Comparison of ENCODE assay signal across 1 cellular context in genomic region chr16:87379312-87379752, GRCh38.
A peak's percentile ranks its signal among the peaks of the same experiment; 100 is the strongest.
TF ChIP-seq lines count a peak whose summit lies in the region.
"Not testable (repeated sequence)": the region's sequence is repeated elsewhere in the genome, so short reads cannot be mapped to it uniquely, and the experiment has no call there.

No MANE protein-coding gene starts in this region.

TF ChIP-seq in HepG2, 621 proteins besides CTCF, POLR2A, EP300 and RAD21 (continued from another document and continues in another):
- TF ChIP-seq, protein P1, sequence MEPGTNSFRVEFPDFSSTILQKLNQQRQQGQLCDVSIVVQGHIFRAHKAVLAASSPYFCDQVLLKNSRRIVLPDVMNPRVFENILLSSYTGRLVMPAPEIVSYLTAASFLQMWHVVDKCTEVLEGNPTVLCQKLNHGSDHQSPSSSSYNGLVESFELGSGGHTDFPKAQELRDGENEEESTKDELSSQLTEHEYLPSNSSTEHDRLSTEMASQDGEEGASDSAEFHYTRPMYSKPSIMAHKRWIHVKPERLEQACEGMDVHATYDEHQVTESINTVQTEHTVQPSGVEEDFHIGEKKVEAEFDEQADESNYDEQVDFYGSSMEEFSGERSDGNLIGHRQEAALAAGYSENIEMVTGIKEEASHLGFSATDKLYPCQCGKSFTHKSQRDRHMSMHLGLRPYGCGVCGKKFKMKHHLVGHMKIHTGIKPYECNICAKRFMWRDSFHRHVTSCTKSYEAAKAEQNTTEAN (CRISPR knock-in tag; conservative IDR thresholded peaks at IDR 0.05), result 0 out of 2 replicates have a peak, but pooled peaks have one; percentile 39
- peak; percentile 51; the same call in 1 of the 2 replicates for TF ChIP-seq ZSCAN21 (CRISPR knock-in tag; IDR thresholded peaks at IDR 0.05; ENCODE audit: borderline replicate concordance)
- TF ChIP-seq, protein P2, sequence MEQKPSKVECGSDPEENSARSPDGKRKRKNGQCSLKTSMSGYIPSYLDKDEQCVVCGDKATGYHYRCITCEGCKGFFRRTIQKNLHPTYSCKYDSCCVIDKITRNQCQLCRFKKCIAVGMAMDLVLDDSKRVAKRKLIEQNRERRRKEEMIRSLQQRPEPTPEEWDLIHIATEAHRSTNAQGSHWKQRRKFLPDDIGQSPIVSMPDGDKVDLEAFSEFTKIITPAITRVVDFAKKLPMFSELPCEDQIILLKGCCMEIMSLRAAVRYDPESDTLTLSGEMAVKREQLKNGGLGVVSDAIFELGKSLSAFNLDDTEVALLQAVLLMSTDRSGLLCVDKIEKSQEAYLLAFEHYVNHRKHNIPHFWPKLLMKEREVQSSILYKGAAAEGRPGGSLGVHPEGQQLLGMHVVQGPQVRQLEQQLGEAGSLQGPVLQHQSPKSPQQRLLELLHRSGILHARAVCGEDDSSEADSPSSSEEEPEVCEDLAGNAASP (CRISPR knock-in tag; IDR thresholded peaks at IDR 0.05; ENCODE audit: borderline replicate concordance), result peak; percentile 70; the same call in 1 of the 2 replicates
- TF ChIP-seq, protein P3, sequence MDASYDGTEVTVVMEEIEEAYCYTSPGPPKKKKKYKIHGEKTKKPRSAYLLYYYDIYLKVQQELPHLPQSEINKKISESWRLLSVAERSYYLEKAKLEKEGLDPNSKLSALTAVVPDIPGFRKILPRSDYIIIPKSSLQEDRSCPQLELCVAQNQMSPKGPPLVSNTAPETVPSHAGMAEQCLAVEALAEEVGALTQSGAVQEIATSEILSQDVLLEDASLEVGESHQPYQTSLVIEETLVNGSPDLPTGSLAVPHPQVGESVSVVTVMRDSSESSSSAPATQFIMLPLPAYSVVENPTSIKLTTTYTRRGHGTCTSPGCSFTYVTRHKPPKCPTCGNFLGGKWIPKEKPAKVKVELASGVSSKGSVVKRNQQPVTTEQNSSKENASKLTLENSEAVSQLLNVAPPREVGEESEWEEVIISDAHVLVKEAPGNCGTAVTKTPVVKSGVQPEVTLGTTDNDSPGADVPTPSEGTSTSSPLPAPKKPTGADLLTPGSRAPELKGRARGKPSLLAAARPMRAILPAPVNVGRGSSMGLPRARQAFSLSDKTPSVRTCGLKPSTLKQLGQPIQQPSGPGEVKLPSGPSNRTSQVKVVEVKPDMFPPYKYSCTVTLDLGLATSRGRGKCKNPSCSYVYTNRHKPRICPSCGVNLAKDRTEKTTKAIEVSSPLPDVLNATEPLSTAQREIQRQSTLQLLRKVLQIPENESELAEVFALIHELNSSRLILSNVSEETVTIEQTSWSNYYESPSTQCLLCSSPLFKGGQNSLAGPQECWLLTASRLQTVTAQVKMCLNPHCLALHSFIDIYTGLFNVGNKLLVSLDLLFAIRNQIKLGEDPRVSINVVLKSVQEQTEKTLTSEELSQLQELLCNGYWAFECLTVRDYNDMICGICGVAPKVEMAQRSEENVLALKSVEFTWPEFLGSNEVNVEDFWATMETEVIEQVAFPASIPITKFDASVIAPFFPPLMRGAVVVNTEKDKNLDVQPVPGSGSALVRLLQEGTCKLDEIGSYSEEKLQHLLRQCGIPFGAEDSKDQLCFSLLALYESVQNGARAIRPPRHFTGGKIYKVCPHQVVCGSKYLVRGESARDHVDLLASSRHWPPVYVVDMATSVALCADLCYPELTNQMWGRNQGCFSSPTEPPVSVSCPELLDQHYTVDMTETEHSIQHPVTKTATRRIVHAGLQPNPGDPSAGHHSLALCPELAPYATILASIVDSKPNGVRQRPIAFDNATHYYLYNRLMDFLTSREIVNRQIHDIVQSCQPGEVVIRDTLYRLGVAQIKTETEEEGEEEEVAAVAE (CRISPR knock-in tag; IDR thresholded peaks at IDR 0.05; ENCODE audit: borderline replicate concordance), result peak; percentile 64; the same call in 1 of the 2 replicates
- TF ChIP-seq ZNF792 (CRISPR knock-in tag; IDR thresholded peaks at IDR 0.05), result peak; percentile 46; the same call in 1 of the 2 replicates
- TF ChIP-seq, protein P4, sequence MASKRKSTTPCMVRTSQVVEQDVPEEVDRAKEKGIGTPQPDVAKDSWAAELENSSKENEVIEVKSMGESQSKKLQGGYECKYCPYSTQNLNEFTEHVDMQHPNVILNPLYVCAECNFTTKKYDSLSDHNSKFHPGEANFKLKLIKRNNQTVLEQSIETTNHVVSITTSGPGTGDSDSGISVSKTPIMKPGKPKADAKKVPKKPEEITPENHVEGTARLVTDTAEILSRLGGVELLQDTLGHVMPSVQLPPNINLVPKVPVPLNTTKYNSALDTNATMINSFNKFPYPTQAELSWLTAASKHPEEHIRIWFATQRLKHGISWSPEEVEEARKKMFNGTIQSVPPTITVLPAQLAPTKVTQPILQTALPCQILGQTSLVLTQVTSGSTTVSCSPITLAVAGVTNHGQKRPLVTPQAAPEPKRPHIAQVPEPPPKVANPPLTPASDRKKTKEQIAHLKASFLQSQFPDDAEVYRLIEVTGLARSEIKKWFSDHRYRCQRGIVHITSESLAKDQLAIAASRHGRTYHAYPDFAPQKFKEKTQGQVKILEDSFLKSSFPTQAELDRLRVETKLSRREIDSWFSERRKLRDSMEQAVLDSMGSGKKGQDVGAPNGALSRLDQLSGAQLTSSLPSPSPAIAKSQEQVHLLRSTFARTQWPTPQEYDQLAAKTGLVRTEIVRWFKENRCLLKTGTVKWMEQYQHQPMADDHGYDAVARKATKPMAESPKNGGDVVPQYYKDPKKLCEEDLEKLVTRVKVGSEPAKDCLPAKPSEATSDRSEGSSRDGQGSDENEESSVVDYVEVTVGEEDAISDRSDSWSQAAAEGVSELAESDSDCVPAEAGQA (IDR thresholded peaks at IDR 0.05; ENCODE audit: low read depth), result 0 out of 2 replicates have a peak, but pooled peaks have one; percentile 21
- TF ChIP-seq, protein P4 (CRISPR knock-in tag; IDR thresholded peaks at IDR 0.05; ENCODE audit: borderline replicate concordance), result not testable (repeated sequence)
- TF ChIP-seq, protein P5, sequence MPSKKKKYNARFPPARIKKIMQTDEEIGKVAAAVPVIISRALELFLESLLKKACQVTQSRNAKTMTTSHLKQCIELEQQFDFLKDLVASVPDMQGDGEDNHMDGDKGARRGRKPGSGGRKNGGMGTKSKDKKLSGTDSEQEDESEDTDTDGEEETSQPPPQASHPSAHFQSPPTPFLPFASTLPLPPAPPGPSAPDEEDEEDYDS (CRISPR knock-in tag; IDR thresholded peaks at IDR 0.05), result 0 out of 2 replicates have a peak, but pooled peaks have one; percentile 34
- TF ChIP-seq IRF2 (CRISPR knock-in tag; IDR thresholded peaks at IDR 0.05), result peak; percentile 68; the same call in 1 of the 2 replicates
- TF ChIP-seq CREM (IDR thresholded peaks at IDR 0.05), result peak; percentile 61; the same call in 1 of the 2 replicates
- TF ChIP-seq CREM (CRISPR knock-in tag; IDR thresholded peaks at IDR 0.05); NONO (IDR thresholded peaks at IDR 0.05): not testable (repeated sequence)
- TF ChIP-seq ZBTB7B (CRISPR knock-in tag; IDR thresholded peaks at IDR 0.05), result peak; percentile 62; the same call in 1 of the 2 replicates
- TF ChIP-seq TAF1 (CRISPR knock-in tag; IDR thresholded peaks at IDR 0.05), result peak; percentile 32; the same call in 1 of the 2 replicates
- peak; percentile 75 for TF ChIP-seq IKZF5 (CRISPR knock-in tag; IDR thresholded peaks at IDR 0.05)
- peak; percentile 78 for TF ChIP-seq ISL2 (CRISPR knock-in tag; IDR thresholded peaks at IDR 0.05)
- TF ChIP-seq SP5 (CRISPR knock-in tag; IDR thresholded peaks at IDR 0.05; ENCODE audit: borderline replicate concordance, low read depth), result 0 out of 2 replicates have a peak, but pooled peaks have one; percentile 36
- peak; percentile 26; the same call in 1 of the 2 replicates for TF ChIP-seq ZNF670 (CRISPR knock-in tag; IDR thresholded peaks at IDR 0.05; ENCODE audit: borderline replicate concordance)
- peak; percentile 83 for TF ChIP-seq AKAP8 (CRISPR knock-in tag; IDR thresholded peaks at IDR 0.05)
- TF ChIP-seq BRD4 (CRISPR knock-in tag; IDR thresholded peaks at IDR 0.05), result 0 out of 2 replicates have a peak, but pooled peaks have one; percentile 29
- 0 out of 2 replicates have a peak, but pooled peaks have one; percentile 8 for TF ChIP-seq ZNF629 (CRISPR knock-in tag; conservative IDR thresholded peaks at IDR 0.05)
- peak; percentile 73; the same call in 1 of the 2 replicates for TF ChIP-seq NONO (CRISPR knock-in tag; conservative IDR thresholded peaks at IDR 0.05)
- TF ChIP-seq SOX5 (CRISPR knock-in tag; IDR thresholded peaks at IDR 0.05; ENCODE audit: borderline replicate concordance), result peak; percentile 95
- TF ChIP-seq, protein P6, sequence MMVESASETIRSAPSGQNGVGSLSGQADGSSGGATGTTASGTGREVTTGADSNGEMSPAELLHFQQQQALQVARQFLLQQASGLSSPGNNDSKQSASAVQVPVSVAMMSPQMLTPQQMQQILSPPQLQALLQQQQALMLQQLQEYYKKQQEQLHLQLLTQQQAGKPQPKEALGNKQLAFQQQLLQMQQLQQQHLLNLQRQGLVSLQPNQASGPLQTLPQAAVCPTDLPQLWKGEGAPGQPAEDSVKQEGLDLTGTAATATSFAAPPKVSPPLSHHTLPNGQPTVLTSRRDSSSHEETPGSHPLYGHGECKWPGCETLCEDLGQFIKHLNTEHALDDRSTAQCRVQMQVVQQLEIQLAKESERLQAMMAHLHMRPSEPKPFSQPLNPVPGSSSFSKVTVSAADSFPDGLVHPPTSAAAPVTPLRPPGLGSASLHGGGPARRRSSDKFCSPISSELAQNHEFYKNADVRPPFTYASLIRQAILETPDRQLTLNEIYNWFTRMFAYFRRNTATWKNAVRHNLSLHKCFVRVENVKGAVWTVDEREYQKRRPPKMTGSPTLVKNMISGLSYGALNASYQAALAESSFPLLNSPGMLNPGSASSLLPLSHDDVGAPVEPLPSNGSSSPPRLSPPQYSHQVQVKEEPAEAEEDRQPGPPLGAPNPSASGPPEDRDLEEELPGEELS (CRISPR knock-in tag; IDR thresholded peaks at IDR 0.05), result peak; percentile 92
- peak; percentile 77 for TF ChIP-seq HNF4G (IDR thresholded peaks at IDR 0.05; ENCODE audit: borderline replicate concordance, low read depth, low read length)
- 0 out of 2 replicates have a peak, but pooled peaks have one; percentile 70 for TF ChIP-seq HNF4G (CRISPR knock-in tag; IDR thresholded peaks at IDR 0.05; ENCODE audit: borderline replicate concordance, low read depth)
- TF ChIP-seq ZNF644 (CRISPR knock-in tag; IDR thresholded peaks at IDR 0.05; ENCODE audit: low read depth), result peak; percentile 53; the same call in 1 of the 2 replicates
- 0 out of 2 replicates have a peak, but pooled peaks have one; percentile 49 for TF ChIP-seq ZBTB49 (CRISPR knock-in tag; IDR thresholded peaks at IDR 0.05; ENCODE audit: borderline replicate concordance)
- 0 out of 2 replicates have a peak, but pooled peaks have one; percentile 15 for TF ChIP-seq ZNF724P (CRISPR knock-in tag; IDR thresholded peaks at IDR 0.05; ENCODE audit: borderline replicate concordance)
- TF ChIP-seq PATZ1 (CRISPR knock-in tag; IDR thresholded peaks at IDR 0.05), result peak; percentile 73
- TF ChIP-seq CBX5 (CRISPR knock-in tag; IDR thresholded peaks at IDR 0.05; ENCODE audit: borderline replicate concordance), result peak; percentile 39; the same call in 1 of the 2 replicates
- peak; percentile 63; the same call in 1 of the 2 replicates for TF ChIP-seq SPEN (CRISPR knock-in tag; IDR thresholded peaks at IDR 0.05; ENCODE audit: low read depth)
